ENCODE assay signal across 18 cellular contexts in the genomic region with DNA sequence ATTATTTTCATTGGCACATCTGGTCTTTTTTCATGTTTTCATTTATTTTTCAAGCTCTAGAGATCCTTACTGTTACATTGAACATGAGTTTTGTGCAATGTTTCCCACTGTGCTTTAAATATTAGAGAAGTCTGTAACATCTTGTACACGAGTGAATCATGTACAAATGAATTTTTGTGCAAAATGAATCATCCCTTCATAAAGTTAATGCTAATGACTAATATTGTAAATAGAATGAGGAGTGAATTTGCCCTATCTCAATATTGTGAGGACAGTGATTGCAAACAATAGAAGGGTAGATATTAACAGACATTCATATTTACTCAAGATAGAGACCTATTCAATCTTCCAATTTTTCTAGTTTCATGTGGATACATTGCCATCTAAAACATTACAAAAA.
DNase-seq lines count a peak whose midpoint lies in the region; ATAC-seq and TF ChIP-seq lines count a peak whose summit lies in the region.
"Had no signal": no experiment of that assay in that cellular context is flagged by ENCODE, and none has a peak within 500 bp of the region (broad histone marks: within the 10 kb centered on the region; RNA-seq: fewer than 3 reads in every experiment).

No MANE protein-coding gene starts in this region.

- in situ Hi-C loops in mammary epithelial cell (cut with MboI; ENCODE audit: low sequenced_read_pairs in 2 of 2) (no loop called here), GM13977 (cut with MboI; ENCODE audit: low pct_unique_long_range_greater_than_20kb, low sequenced_read_pairs, unreplicated experiment) (no loop called here)

- DNase-seq in DMS53 (lab: John Stamatoyannopoulos, UW) (peak; percentile 19), LHCN-M2 (ENCODE audit: low read depth) (peak; percentile 43), mammary epithelial cell (peak; percentile 69), fibroblast of the aortic adventitia (ENCODE audit: low read depth) (peak; percentile 37), A673 (ENCODE audit: low spot score) (no peak), GM13977 (ENCODE audit: low spot score) (no peak), NCI-H748 treated with DMSO at 0.1 percent for 48 hours (lab: John Stamatoyannopoulos, UW) (no peak)
- DNase-seq: Calu3, DMS79 treated with DMSO at 0.1 percent for 48 hours, GM23248, NCI-H1417 treated with DMSO at 0.1 percent for 48 hours, NCI-H2029 treated with DMSO at 0.1 percent for 48 hours, NCI-H2171 treated with DMSO at 0.1 percent for 48 hours, NCI-H774 had no signal

- H3K9ac ChIP-seq in mammary epithelial cell (ENCODE audit: insufficient read depth, low read length) = no peak overlapping the region
- H3K9ac ChIP-seq: GM23248 had no signal

- no peak for TF ChIP-seq CTCF in mammary epithelial cell (conservative IDR thresholded peaks at IDR 0.05 in 1 of 2, IDR thresholded peaks at IDR 0.05 in 1 of 2; ENCODE audit: extremely low read depth in 1 of 2, insufficient read depth in 1 of 2, low read depth in 1 of 2, low read length in 2 of 2)
- no peak for TF ChIP-seq CTCF in fibroblast of the aortic adventitia (IDR thresholded peaks at IDR 0.05; ENCODE audit: insufficient read depth, low read length)
- TF ChIP-seq CTCF in A673 (conservative IDR thresholded peaks at IDR 0.05; ENCODE audit: low read depth, low read length) = no peak
- no peak for TF ChIP-seq CTCF in GM13977 (IDR thresholded peaks at IDR 0.05; ENCODE audit: extremely low read depth, insufficient read depth, missing control alignments)

- no peaks in the 10 kb centered on the region for H3K27me3 ChIP-seq in mammary epithelial cell (ENCODE audit: insufficient read depth, low read length)
- no peaks in the 10 kb centered on the region for H3K27me3 ChIP-seq in A673 (replicated peaks; ENCODE audit: insufficient read depth, low read depth, low read length, poor library complexity)
- H3K27me3 ChIP-seq: SJSA1 had no signal

- CTCF ChIA-PET in mammary epithelial cell (lab: Charles Lee; ENCODE audit: low non-redundant PET) (no interaction called here), A673 (lab: Charles Lee) (no interaction called here)

- H3K4me2 ChIP-seq in mammary epithelial cell (ENCODE audit: insufficient read depth, low read depth, low read length) = peak overlapping the region; percentile 10

- BruUV-seq in mammary epithelial cell (replicated peaks; lab: Mats Ljungman, UMichigan) (no TSS peak), A673 (replicated peaks; lab: Mats Ljungman, UMichigan) (no TSS peak)

- ATAC-seq in GM21423 (IDR thresholded peaks at IDR 0.05; ENCODE audit: unreplicated experiment) = no peak
- ATAC-seq: HCT116, K562 had no signal

- WGBS in mammary epithelial cell (ENCODE audit: low coverage, missing lambda C conversion rate) = 0% methylated on average over 1 of the region's 1 CpG

- H2AFZ ChIP-seq in mammary epithelial cell (ENCODE audit: low read depth, low read length) = no peak overlapping the region
- H2AFZ ChIP-seq: GM23248 had no signal

- H3K36me3 ChIP-seq in mammary epithelial cell (ENCODE audit: insufficient read depth, low read length) (no peaks in the 10 kb centered on the region), A673 (ENCODE audit: insufficient read depth, low read length, poor library complexity, severe bottlenecking) (no peaks in the 10 kb centered on the region)
- H3K36me3 ChIP-seq: SJSA1 had no signal

- H3K4me1 ChIP-seq in mammary epithelial cell (ENCODE audit: insufficient read depth, low read length) (peaks cover 13% of the 10 kb centered on the region), A673 (ENCODE audit: insufficient read depth, low read length, poor library complexity, severe bottlenecking) (no peaks in the 10 kb centered on the region)
- H3K4me1 ChIP-seq: SJSA1 had no signal

- peak overlapping the region; percentile 12 for H3K27ac ChIP-seq in mammary epithelial cell (ENCODE audit: insufficient read depth, low read depth, low read length)
- no peak overlapping the region for H3K27ac ChIP-seq in A673 (ENCODE audit: low read depth, low read length, poor library complexity, severe bottlenecking)
- H3K27ac ChIP-seq: GM23248, SJSA1 had no signal

- H3K79me2 ChIP-seq in mammary epithelial cell (ENCODE audit: insufficient read depth, low read length) = no peaks in the 10 kb centered on the region

- H3K9me3 ChIP-seq in mammary epithelial cell (replicated peaks; ENCODE audit: insufficient read depth, low read length) (no peaks in the 10 kb centered on the region), A673 (ENCODE audit: low read depth, low read length, poor library complexity, severe bottlenecking) (no peaks in the 10 kb centered on the region)
- H3K9me3 ChIP-seq: SJSA1 had no signal

- intact Hi-C loops in mammary epithelial cell (cut with micrococcal nuclease) (loop anchor here (10.0 kb wide), 1 partner anchor 182 kb away; no protein-coding TSS in a partner anchor), A673 (cut with micrococcal nuclease; ENCODE audit: unreplicated experiment) (no loop called here)

- H3K4me3 ChIP-seq in mammary epithelial cell (replicated peaks in 1 of 3; ENCODE audit: insufficient read depth in 1 of 3, low read depth in 2 of 3, low read length in 3 of 3) = no peak overlapping the region
- H3K4me3 ChIP-seq in fibroblast of the aortic adventitia (ENCODE audit: low read depth, low read length) = no peak overlapping the region
- no peak overlapping the region for H3K4me3 ChIP-seq in A673 (ENCODE audit: low read depth, low read length, poor library complexity, severe bottlenecking)
- H3K4me3 ChIP-seq: GM23248, K562, SJSA1 had no signal

- no peaks in the 10 kb centered on the region for H4K20me1 ChIP-seq in mammary epithelial cell (ENCODE audit: insufficient read depth, low read length)

- POLR2A ChIA-PET in A673 (lab: Charles Lee; ENCODE audit: low non-redundant PET) = no interaction called here

- dilution Hi-C loops in mammary epithelial cell (cut with HindIII; ENCODE audit: low sequenced_read_pairs) = no loop called here

Comparison
In these comparisons a context has a peak if more than half of its experiments do, and no peak if none do; other contexts are left out.
1. DNase-seq: peak in DMS53 (single experiment), LHCN-M2 (single experiment), mammary epithelial cell (single experiment) and fibroblast of the aortic adventitia (single experiment); none in A673 (single experiment), GM13977 (single experiment) and NCI-H748 treated with DMSO at 0.1 percent for 48 hours (single experiment).